Comparison of ENCODE assay signal across 19 cellular contexts in genomic region chr12:16972923-16973770, GRCh38.
"Had no signal": no experiment of that assay in that cellular context is flagged by ENCODE, and none has a peak within 500 bp of the region (broad histone marks: within the 10 kb centered on the region; RNA-seq: fewer than 3 reads in every experiment).

No MANE protein-coding gene starts in this region.

- H3K36me3 ChIP-seq: WERI-Rb-1 had no signal

- H3K9ac ChIP-seq: SK-N-SH had no signal

- DNase-seq: activated CD4-positive, alpha-beta memory T cell treated with anti-CD3 and anti-CD28 coated beads, Interleukin-2, amount 10 ng/mL, durations not matched to agents 7 days and 5 days; activated CD4-positive, alpha-beta T cell treated with anti-CD3 and anti-CD28 coated beads for 36 hours; activated CD4-positive, alpha-beta T cell treated with anti-CD3 and anti-CD28 coated beads, Interleukin-2, amount 50 U/mL, for 1 hour; activated gamma-delta T cell treated with Interleukin-2 at 50 U/mL for 16 hours; activated naive CD4-positive, alpha-beta T cell treated with anti-CD3 and anti-CD28 coated beads, Interleukin-2, amount 10 ng/mL, durations not matched to agents 7 days and 5 days; activated naive CD8-positive, alpha-beta T cell treated with anti-CD3 and anti-CD28 coated beads for 36 hours; activated T-cell treated with anti-CD3 and anti-CD28 coated beads for 4 hours; activated T-cell treated with anti-CD3 and anti-CD28 coated beads, Interleukin-2, amount 50 U/mL, for 48 hours; cerebellar nuclear complex; KG1; NCI-H1092; NCI-H1417; NCI-H1930; NCI-H510A treated with DMSO at 0.1 percent for 48 hours; NCI-H82; SK-N-SH; T-helper 1 cell; WERI-Rb-1 had no signal

- H3K4me2 ChIP-seq: SK-N-SH had no signal

- H3K27ac ChIP-seq: WERI-Rb-1 had no signal

- ATAC-seq: activated CD4-positive, alpha-beta T cell treated with anti-CD3 and anti-CD28 coated beads for 36 hours; Right ventricle myocardium inferior had no signal
